Comparison of ENCODE assay signal across 23 cellular contexts in genomic region chr14:96092936-96093335, GRCh38. TPM values are rescaled to one million over a fixed set of nuclear protein-coding genes. Genes with fewer than 3 reads are reported as not detected.
A peak's percentile ranks its signal among the peaks of the same experiment; 100 is the strongest.
DNase-seq lines count a peak whose midpoint lies in the region; ATAC-seq and TF ChIP-seq lines count a peak whose summit lies in the region.
"Had no signal": no experiment of that assay in that cellular context is flagged by ENCODE, and none has a peak within 500 bp of the region (broad histone marks: within the 10 kb centered on the region; RNA-seq: fewer than 3 reads in every experiment).

No MANE protein-coding gene starts in this region.

- ATAC-seq in HG03095 (IDR thresholded peaks at IDR 0.05; ENCODE audit: unreplicated experiment): no peak

- H4K20me1 ChIP-seq in Karpas-422 (ENCODE audit: insufficient read depth, low read depth, low read length): no peaks in the 10 kb centered on the region

- peak overlapping the region; percentile 84 for H3K4me2 ChIP-seq in Karpas-422 (ENCODE audit: low read depth, low read length, poor library complexity, severe bottlenecking)
- H3K4me2 ChIP-seq: BLaER1 treated with 17β-estradiol and CSF1 and Interleukin-3, amounts not matched to agents 10 nM and 100 nM had no signal

- BruUV-seq in A673 (replicated peaks; lab: Mats Ljungman, UMichigan): no TSS peak

- H3K4me3 ChIP-seq in Karpas-422 (ENCODE audit: low read length) (peak overlapping the region; percentile 20; the same call in 1 of the 2 replicates), brain microvascular endothelial cell (ENCODE audit: low read depth, low read length) (no peak overlapping the region), A673 (ENCODE audit: low read depth, low read length, poor library complexity, severe bottlenecking) (no peak overlapping the region)
- H3K4me3 ChIP-seq: BLaER1 treated with 17β-estradiol and CSF1 and Interleukin-3, amounts not matched to agents 10 nM and 100 nM; SK-N-MC had no signal

- intact Hi-C loops in posterior vena cava (cut with DNase I) (loop anchor here (5.0 to 10.0 kb wide), 2 partner anchors 51 to 88 kb away; no protein-coding TSS in a partner anchor), A673 (cut with micrococcal nuclease; ENCODE audit: unreplicated experiment) (no loop called here)

- TF ChIP-seq CTCF in brain microvascular endothelial cell (IDR thresholded peaks at IDR 0.05; ENCODE audit: low read depth, low read length, missing control alignments): no peak
- TF ChIP-seq CTCF in A673 (conservative IDR thresholded peaks at IDR 0.05; ENCODE audit: low read depth, low read length): no peak

- H3K9me2 ChIP-seq in Karpas-422 (replicated peaks; ENCODE audit: insufficient read depth, low read length): no peaks in the 10 kb centered on the region

- peak overlapping the region; percentile 85; the same call in 1 of the 2 replicates for H3K9ac ChIP-seq in Karpas-422 (ENCODE audit: low read length)
- H3K9ac ChIP-seq: BLaER1 treated with 17β-estradiol and CSF1 and Interleukin-3, amounts not matched to agents 10 nM and 100 nM had no signal

- H3K79me2 ChIP-seq in Karpas-422 (ENCODE audit: low read length): peaks cover 30% of the 10 kb centered on the region

- DNase-seq in DMS53 (lab: John Stamatoyannopoulos, UW) (peak; percentile 58), Karpas-422 (no peak), brain microvascular endothelial cell (peak; percentile 18), posterior vena cava (ENCODE audit: low spot score) (peak; percentile 29), DMS153 (lab: John Stamatoyannopoulos, UW) (no peak), A673 (ENCODE audit: low spot score) (no peak), cerebellar cortex (ENCODE audit: low spot score) (no peak)
- DNase-seq: Caco-2; CD4-positive, alpha-beta memory T cell; EL; GF-D8; KBM-7; NCI-H1092 treated with DMSO at 0.1 percent for 48 hours; NCI-H146; NCI-H2029 treated with DMSO at 0.1 percent for 48 hours; NCI-H524 treated with DMSO at 0.1 percent for 48 hours; OCI-M1; RPMI8226; SHP77 treated with DMSO at 0.1 percent for 48 hours; SW 1271 had no signal

- POLR2A ChIA-PET in A673 (lab: Charles Lee; ENCODE audit: low non-redundant PET): no interaction called here

- H3K36me3 ChIP-seq in Karpas-422 (ENCODE audit: insufficient read depth, low read length) (peaks cover 8% of the 10 kb centered on the region; the same call in 1 of the 2 replicates), brain microvascular endothelial cell (replicated peaks) (no peaks in the 10 kb centered on the region), A673 (ENCODE audit: insufficient read depth, low read length, poor library complexity, severe bottlenecking) (no peaks in the 10 kb centered on the region)

- H3K27me3 ChIP-seq in Karpas-422 (ENCODE audit: low read length) (no peaks in the 10 kb centered on the region), brain microvascular endothelial cell (replicated peaks) (no peaks in the 10 kb centered on the region), A673 (replicated peaks; ENCODE audit: insufficient read depth, low read depth, low read length, poor library complexity) (no peaks in the 10 kb centered on the region)
- H3K27me3 ChIP-seq: BLaER1 treated with 17β-estradiol and CSF1 and Interleukin-3, amounts not matched to agents 10 nM and 100 nM had no signal

- H3K27ac ChIP-seq in Karpas-422 (ENCODE audit: low read length) (peak overlapping the region; percentile 93), brain microvascular endothelial cell (peak overlapping the region; percentile 77), A673 (ENCODE audit: low read depth, low read length, poor library complexity, severe bottlenecking) (no peak overlapping the region)
- H3K27ac ChIP-seq: BLaER1 treated with 17β-estradiol and CSF1 and Interleukin-3, amounts not matched to agents 10 nM and 100 nM; SK-N-MC had no signal

- H3K4me1 ChIP-seq in Karpas-422 (ENCODE audit: low read length) (peaks cover 98% of the 10 kb centered on the region), A673 (ENCODE audit: insufficient read depth, low read length, poor library complexity, severe bottlenecking) (peaks cover 22% of the 10 kb centered on the region)

- H3K9me3 ChIP-seq in Karpas-422 (ENCODE audit: low read length) (no peaks in the 10 kb centered on the region), A673 (ENCODE audit: low read depth, low read length, poor library complexity, severe bottlenecking) (no peaks in the 10 kb centered on the region)
- H3K9me3 ChIP-seq: BLaER1 treated with 17β-estradiol and CSF1 and Interleukin-3, amounts not matched to agents 10 nM and 100 nM; Caco-2 had no signal

- peak overlapping the region; percentile 38 for H2AFZ ChIP-seq in Karpas-422 (ENCODE audit: low read length)

- CTCF ChIA-PET in A673 (lab: Charles Lee): no interaction called here

- in situ Hi-C loops in brain microvascular endothelial cell (cut with HindIII; ENCODE audit: low pct_ligation_motif_present, low sequenced_read_pairs): no loop called here

RNA-seq across cellular contexts. Expression of gene C14orf132, which starts 53.8 kb away (rescaled TPM):
- total RNA-seq in Karpas-422 (2014; rRNA removed; shearing (Covaris generic); ENCODE audit: low replicate concordance): 0.07 and 0.11 TPM in 2 replicates
- total RNA-seq in posterior vena cava (100 to 1,000 TPM in 1 of 2 donors, 10 to 100 TPM in 1; 70.8 to 122 TPM), A673 (2021) (8.3 and 13.0 TPM in 2 replicates)

Comparison
In these comparisons a context has a peak if more than half of its experiments do, and no peak if none do; other contexts are left out.
1. DNase-seq: peak in DMS53 (single experiment), brain microvascular endothelial cell (single experiment) and posterior vena cava (single experiment); none in Karpas-422 (single experiment), DMS153 (single experiment), A673 (single experiment) and cerebellar cortex (single experiment).